10 cellular contexts compared by ENCODE assay signal in the genomic region with DNA sequence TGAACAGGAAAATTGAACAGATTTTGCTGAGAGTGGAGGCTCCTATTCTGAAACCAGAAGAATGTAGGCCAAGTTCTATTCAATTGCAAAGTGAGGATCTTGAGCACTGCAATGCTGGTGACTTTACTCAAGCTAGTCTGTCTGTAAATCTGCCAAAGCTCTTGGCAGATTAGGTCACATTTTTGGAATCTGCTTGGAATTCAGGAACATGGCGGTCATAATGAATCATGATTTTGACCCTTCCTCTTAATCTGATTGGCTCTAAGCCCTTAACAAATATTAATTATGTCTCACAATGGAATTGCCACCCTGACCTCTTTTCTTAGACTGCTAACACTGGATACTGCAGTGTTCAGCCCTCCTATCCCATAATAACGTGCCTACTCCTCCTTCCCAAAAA. TPM values are rescaled to one million over a fixed set of nuclear protein-coding genes. Genes with fewer than 3 reads are reported as not detected.
DNase-seq lines count a peak whose midpoint lies in the region; ATAC-seq, FAIRE-seq and TF ChIP-seq lines count a peak whose summit lies in the region.
"Had no signal": no experiment of that assay in that cellular context is flagged by ENCODE, and none has a peak within 500 bp of the region (broad histone marks: within the 10 kb centered on the region; RNA-seq: fewer than 3 reads in every experiment).

No MANE protein-coding gene starts in this region.

- no peaks in the 10 kb centered on the region for H3K79me1 ChIP-seq in H1 (ENCODE audit: low read depth, low read length)

- H3K14ac ChIP-seq in H1 (ENCODE audit: insufficient read length) = no peak overlapping the region

- TF ChIP-seq EP300 in Ishikawa (IDR thresholded peaks at IDR 0.05; ENCODE audit: borderline replicate concordance) = no peak
- TF ChIP-seq EP300 in H1 (IDR thresholded peaks at IDR 0.05; ENCODE audit: borderline replicate concordance in 1 of 2, low read depth in 2 of 2, low read length in 2 of 2) = no peak

- H2AK5ac ChIP-seq in H1 (ENCODE audit: low read depth, low read length) = no peak overlapping the region

- 45% methylated on average over 2 of the region's 2 CpGs; no CpG with 5 or more reads in 1 of the 2 experiments for WGBS in H1 (ENCODE audit: extremely low coverage in 1 of 2, insufficient coverage in 1 of 2, insufficient read length in 1 of 2, insufficient replicate concordance in 2 of 2, low coverage in 1 of 2, low lambda C conversion rate in 2 of 2, missing lambda C conversion rate in 1 of 2), 2 experiments

- no peak overlapping the region for H4K8ac ChIP-seq in H1 (ENCODE audit: extremely low read depth, insufficient read depth, low read length)

- no peak for TF ChIP-seq POLR2A in H1 (IDR thresholded peaks at IDR 0.05; ENCODE audit: control extremely low read depth in 1 of 2, low read depth in 2 of 2, low read length in 2 of 2)

- H3K18ac ChIP-seq in H1 (ENCODE audit: extremely low read depth, low read length) = no peak overlapping the region

- H3K27me3 ChIP-seq in A673 (replicated peaks; ENCODE audit: insufficient read depth, low read depth, low read length, poor library complexity) (no peaks in the 10 kb centered on the region), H1 (replicated peaks in 1 of 4; ENCODE audit: control insufficient read depth in 3 of 4, extremely low read depth in 1 of 4, insufficient read depth in 3 of 4, low read length in 3 of 4) (peaks cover 0 to 2% (median 0%) of the 10 kb centered on the region in 4 experiments; a peak in 1 of 7 replicates)
- H3K27me3 ChIP-seq: BLaER1 had no signal

- H2BK5ac ChIP-seq in H1 (ENCODE audit: low read depth, low read length) = peak overlapping the region; percentile 30; the same call in 1 of the 2 replicates

- H3K23me2 ChIP-seq in H1 (ENCODE audit: low read depth, low read length) = no peaks in the 10 kb centered on the region

- H3K9ac ChIP-seq in H1 (replicated peaks in 1 of 4; ENCODE audit: extremely low read depth in 1 of 4, low read depth in 3 of 4, low read length in 3 of 4) = no peak overlapping the region
- H3K9ac ChIP-seq: BLaER1 had no signal

- no peak overlapping the region for H3K56ac ChIP-seq in H1 (replicated peaks; ENCODE audit: insufficient read length, low read depth, low read length)

- no peak overlapping the region for H2BK120ac ChIP-seq in H1 (replicated peaks; ENCODE audit: low read depth, low read length)

- H2AFZ ChIP-seq in H1 (ENCODE audit: low read length) = no peak overlapping the region

- TF ChIP-seq CTCF in A673 (conservative IDR thresholded peaks at IDR 0.05; ENCODE audit: low read depth, low read length) = no peak
- TF ChIP-seq CTCF in H1 (IDR thresholded peaks at IDR 0.05; ENCODE audit: control extremely low read depth in 1 of 3, insufficient read depth in 1 of 3, low read depth in 1 of 3, low read length in 3 of 3) = no peak

- H3K27ac ChIP-seq in A673 (ENCODE audit: low read depth, low read length, poor library complexity, severe bottlenecking) = no peak overlapping the region
- H3K27ac ChIP-seq in H1 (ENCODE audit: low read depth, low read length) = no peak overlapping the region
- H3K27ac ChIP-seq: BLaER1 had no signal

- H4K20me1 ChIP-seq in H1 (replicated peaks in 1 of 2; ENCODE audit: control insufficient read depth in 1 of 2, insufficient read depth in 2 of 2, low read length in 2 of 2) = no peaks in the 10 kb centered on the region
- H4K20me1 ChIP-seq: BLaER1 had no signal

- H3K79me2 ChIP-seq in H1 (ENCODE audit: control insufficient read depth in 1 of 2, insufficient read depth in 2 of 2, low read length in 2 of 2) = no peaks in the 10 kb centered on the region

- no TSS peak for BruUV-seq in A673 (replicated peaks; lab: Mats Ljungman, UMichigan)

- H3K9me3 ChIP-seq in A673 (ENCODE audit: low read depth, low read length, poor library complexity, severe bottlenecking) (no peaks in the 10 kb centered on the region), H1 (ENCODE audit: insufficient read depth in 2 of 2, low read depth in 1 of 2, low read length in 1 of 2) (no peaks in the 10 kb centered on the region)
- H3K9me3 ChIP-seq: BLaER1 had no signal

- intact Hi-C loops in A673 (cut with micrococcal nuclease; ENCODE audit: unreplicated experiment) = no loop called here

- TF ChIP-seq RAD21 in Ishikawa (IDR thresholded peaks at IDR 0.05; ENCODE audit: low read depth) = no peak
- TF ChIP-seq RAD21 in H1 (IDR thresholded peaks at IDR 0.05 in 1 of 2, conservative IDR thresholded peaks at IDR 0.05 in 1 of 2; ENCODE audit: low read depth in 2 of 2, low read length in 2 of 2) = no peak

- CTCF ChIA-PET in A673 (lab: Charles Lee) = no interaction called here
- CTCF ChIA-PET in H1 (lab: Charles Lee; ENCODE audit: partially characterized antibody) = interaction anchor here (0.6 to 1.2 kb wide), 6 partner anchors 10 to 264 kb away, joined by 3 to 4 read pairs (median 3); no protein-coding TSS in a partner anchor

- H4K91ac ChIP-seq in H1 (replicated peaks; ENCODE audit: insufficient read length, low read length) = no peak overlapping the region

- H2BK12ac ChIP-seq in H1 (ENCODE audit: low read depth, low read length) = 0 out of 2 replicates have a peak overlapping the region, but pooled peaks have one; percentile 32

- H3K4me3 ChIP-seq in A673 (ENCODE audit: low read depth, low read length, poor library complexity, severe bottlenecking) (no peak overlapping the region), H1 (ENCODE audit: extremely low read depth in 1 of 4, insufficient read depth in 2 of 4, low read depth in 3 of 4, low read length in 4 of 4) (peak overlapping the region in 1 of 4 experiments; percentile 18; a peak in 1 of 8 replicates)
- H3K4me3 ChIP-seq: BLaER1 had no signal

- no peak for ATAC-seq in HG03354 (IDR thresholded peaks at IDR 0.05; ENCODE audit: poor library complexity, severe bottlenecking, unreplicated experiment)

- H3K4me1 ChIP-seq in A673 (ENCODE audit: insufficient read depth, low read length, poor library complexity, severe bottlenecking) (peaks cover 66% of the 10 kb centered on the region), H1 (replicated peaks in 1 of 4; ENCODE audit: control insufficient read depth in 3 of 4, insufficient read depth in 4 of 4, low read length in 3 of 4) (peaks cover 8 to 33% (median 22%) of the 10 kb centered on the region in 4 experiments; a peak in 6 of 7 replicates)

- peak; percentile 50 for FAIRE-seq in H1 (lab: Jason Lieb, UNC)

- H4K5ac ChIP-seq in H1 (ENCODE audit: insufficient read length, low read depth, low read length) = no peak overlapping the region

- peak; percentile 33 for DNase-seq in A673 (ENCODE audit: low spot score)
- DNase-seq in H1 (ENCODE audit: low read depth in 1 of 2, low spot score in 2 of 2) = no peak
- peak; percentile 44 to 95 for DNase-seq in lung microvascular endothelial cell (ENCODE audit: low read depth in 2 of 2)
- no peak for DNase-seq in HPDE6-E6E7 (ENCODE audit: extremely low spot score)
- DNase-seq in NCI-H187 (lab: John Stamatoyannopoulos, UW) = no peak
- DNase-seq in stimulated activated CD4-positive, alpha-beta T cell treated with anti-CD3 and anti-CD28 coated beads, Interleukin-2, amount 100 ng/mL, for 48 hours = no peak
- DNase-seq: stimulated activated CD4-positive, alpha-beta T cell treated with anti-CD3 and anti-CD28 coated beads, Interleukin-4, amount 100 ng/mL, for 1 hour had no signal

- H3K36me3 ChIP-seq in A673 (ENCODE audit: insufficient read depth, low read length, poor library complexity, severe bottlenecking) (no peaks in the 10 kb centered on the region), H1 (ENCODE audit: control insufficient read depth in 2 of 4, insufficient read depth in 4 of 4, low read length in 3 of 4) (no peaks in the 10 kb centered on the region)
- H3K36me3 ChIP-seq: BLaER1 had no signal

- no peak overlapping the region for H3K23ac ChIP-seq in H1 (ENCODE audit: insufficient read length)

- no peak overlapping the region for H2BK15ac ChIP-seq in H1 (ENCODE audit: low read length)

- H2BK20ac ChIP-seq in H1 (ENCODE audit: low read length) = 0 out of 2 replicates have a peak overlapping the region, but pooled peaks have one; percentile 17

- POLR2A ChIA-PET in A673 (lab: Charles Lee; ENCODE audit: low non-redundant PET) (no interaction called here), H1 (lab: Charles Lee; ENCODE audit: partially characterized antibody) (no interaction called here)

- H3K4me2 ChIP-seq in H1 (ENCODE audit: insufficient read depth in 1 of 2, low read depth in 2 of 2, low read length in 2 of 2) = peak overlapping the region; percentile 4 to 53
- H3K4me2 ChIP-seq: BLaER1 had no signal

- no peak overlapping the region for H3K4ac ChIP-seq in H1 (replicated peaks; ENCODE audit: insufficient read length, low read depth, low read length)

TF ChIP-seq in Ishikawa, 13 proteins besides CTCF, POLR2A, EP300 and RAD21 (continues in another document):
- 0 out of 2 replicates have a peak, but pooled peaks have one; percentile 44 for TF ChIP-seq YY1 (IDR thresholded peaks at IDR 0.05; ENCODE audit: low read depth)
- peak; percentile 81 for TF ChIP-seq TEAD4 (IDR thresholded peaks at IDR 0.05)

TF ChIP-seq in H1, 55 proteins besides CTCF, POLR2A, EP300 and RAD21:
- TF ChIP-seq JUND (IDR thresholded peaks at IDR 0.05; ENCODE audit: low read length) (0 out of 2 replicates have a peak, but pooled peaks have one; percentile 22), PHF8 (conservative IDR thresholded peaks at IDR 0.05; ENCODE audit: low read depth, low read length) (no peak), TEAD4 (IDR thresholded peaks at IDR 0.05; ENCODE audit: low read depth, low read length) (0 out of 2 replicates have a peak, but pooled peaks have one; percentile 29)

RNA-seq across cellular contexts. Expression of gene GNG12, which starts 7.2 kb away (rescaled TPM):
- total RNA-seq in A673 (2021) (48.1 and 54.8 TPM in 2 replicates), lung microvascular endothelial cell (149 and 229 TPM in 2 replicates)
- 34.5 and 35.8 TPM in 2 replicates for total RNA-seq in H1 (2021; fragmentation: NEBNext Ultra II Directional; extraction: Animal tissue kit (Norgen Biotek cat#: 25700))
- polyA plus RNA-seq in H1 (2011; rRNA removed) = 5.9 and 11.4 TPM in 2 replicates
- polyA plus RNA-seq in H1 (2011; cell fraction: cytosol; rRNA removed) = 9.9 TPM
- polyA plus RNA-seq in H1 (2011; cell fraction: nucleus; rRNA removed) = 4.6 TPM
- 6.6 to 11.7 TPM (median 8.6 TPM) in 4 replicates for polyA plus RNA-seq in H1 (2012, experiment 1 of 2)
- 2.3 TPM for polyA plus RNA-seq in H1 (2012, experiment 2 of 2)
- 28.6 TPM for polyA plus RNA-seq in H1 (2013, experiment 1 of 2)
- 27.0 TPM for polyA plus RNA-seq in H1 (2013, experiment 2 of 2)
- 13.5 and 18.4 TPM in 2 replicates for polyA minus RNA-seq in H1 (2011; rRNA and poly(A)+ RNA removed)
- 8.5 TPM for polyA minus RNA-seq in H1 (2011; cell fraction: cytosol; rRNA and poly(A)+ RNA removed)
- polyA minus RNA-seq in H1 (2011; cell fraction: nucleus; rRNA and poly(A)+ RNA removed) = 20.1 TPM

Comparison
In these comparisons a context has a peak if more than half of its experiments do, and no peak if none do; other contexts are left out.
1. DNase-seq: peak in A673 (single experiment) and lung microvascular endothelial cell (2 of 2); none in H1 (0 of 2), HPDE6-E6E7 (single experiment), NCI-H187 (0 of 2) and stimulated activated CD4-positive, alpha-beta T cell treated with anti-CD3 and anti-CD28 coated beads, Interleukin-2, amount 100 ng/mL, for 48 hours (0 of 2).